13 cellular contexts compared by ENCODE assay signal in genomic region chr1:159781992-159782391, GRCh38. TPM values are rescaled to one million over a fixed set of nuclear protein-coding genes. Genes with fewer than 3 reads are reported as not detected.
A peak's percentile ranks its signal among the peaks of the same experiment; 100 is the strongest.
DNase-seq lines count a peak whose midpoint lies in the region; ATAC-seq and TF ChIP-seq lines count a peak whose summit lies in the region.
"Had no signal": no experiment of that assay in that cellular context is flagged by ENCODE, and none has a peak within 500 bp of the region (broad histone marks: within the 10 kb centered on the region; RNA-seq: fewer than 3 reads in every experiment).

No MANE protein-coding gene starts in this region.

- peaks cover 0 to 30% (median 3%) of the 10 kb centered on the region in 3 donors for H3K4me1 ChIP-seq in gastroesophageal sphincter
- peaks cover 52% of the 10 kb centered on the region for H3K4me1 ChIP-seq in skeletal muscle satellite cell (ENCODE audit: control insufficient read depth, insufficient read depth, low read length)

- peak overlapping the region; percentile 80 for H3K4me3 Mint-ChIP-seq in activated CD4-positive, alpha-beta T cell treated with anti-CD3 and anti-CD28 coated beads, Interleukin-2, amount 10 ng/mL, durations not matched to agents 24 days and 14 days
- peak overlapping the region; percentile 79 for H3K4me3 Mint-ChIP-seq in activated T-helper 17 cell treated with anti-CD3 and anti-CD28 coated beads, Interleukin-2, amount 50 U/mL, for 72 hours

- H3K4me3 ChIP-seq in gastroesophageal sphincter (peak overlapping the region in 1 of 2 donors; percentile 78), skeletal muscle satellite cell (ENCODE audit: low read length) (peak overlapping the region; percentile 83)

- POLR2A ChIA-PET in HEK293T (lab: Yijun Ruan, JAX): no interaction called here

- H3K9me3 Mint-ChIP-seq in activated CD4-positive, alpha-beta T cell treated with anti-CD3 and anti-CD28 coated beads, Interleukin-2, amount 10 ng/mL, durations not matched to agents 24 days and 14 days: no peaks in the 10 kb centered on the region
- no peaks in the 10 kb centered on the region for H3K9me3 Mint-ChIP-seq in activated T-helper 17 cell treated with anti-CD3 and anti-CD28 coated beads, Interleukin-2, amount 50 U/mL, for 72 hours

- peaks cover 7% of the 10 kb centered on the region for H3K4me1 Mint-ChIP-seq in activated CD4-positive, alpha-beta T cell treated with anti-CD3 and anti-CD28 coated beads, Interleukin-2, amount 10 ng/mL, durations not matched to agents 24 days and 14 days
- H3K4me1 Mint-ChIP-seq in activated T-helper 17 cell treated with anti-CD3 and anti-CD28 coated beads, Interleukin-2, amount 50 U/mL, for 72 hours: peaks cover 3% of the 10 kb centered on the region

- H3K27me3 ChIP-seq in gastroesophageal sphincter (no peaks in the 10 kb centered on the region), skeletal muscle satellite cell (ENCODE audit: control insufficient read depth, insufficient read depth, low read length) (no peaks in the 10 kb centered on the region)
- H3K27me3 ChIP-seq: spleen had no signal

- TF ChIP-seq CTCF in gastroesophageal sphincter (IDR thresholded peaks at IDR 0.05): no peak

- ATAC-seq in activated T-helper 17 cell treated with anti-CD3 and anti-CD28 coated beads, Interleukin-2, amount 50 U/mL, for 72 hours (replicated peaks): no peak
- ATAC-seq in gastroesophageal sphincter (no peak), HG03039 (IDR thresholded peaks at IDR 0.05; ENCODE audit: unreplicated experiment) (no peak)

- no peak overlapping the region for H3K27ac Mint-ChIP-seq in activated CD4-positive, alpha-beta T cell treated with anti-CD3 and anti-CD28 coated beads, Interleukin-2, amount 10 ng/mL, durations not matched to agents 24 days and 14 days
- H3K27ac Mint-ChIP-seq in activated T-helper 17 cell treated with anti-CD3 and anti-CD28 coated beads, Interleukin-2, amount 50 U/mL, for 72 hours: peak overlapping the region; percentile 70

- no peak for DNase-seq in activated CD4-positive, alpha-beta T cell treated with anti-CD3 and anti-CD28 coated beads, Interleukin-2, amount 10 ng/mL, durations not matched to agents 24 days and 14 days
- no peak for DNase-seq in activated CD4-positive, alpha-beta T cell treated with anti-CD3 and anti-CD28 coated beads for 4 hours
- DNase-seq in HEK293T (ENCODE audit: extremely low spot score) (no peak), NCI-H2196 (lab: John Stamatoyannopoulos, UW; ENCODE audit: unreplicated experiment) (no peak)
- DNase-seq: activated CD8-positive, alpha-beta memory T cell treated with anti-CD3 and anti-CD28 coated beads, Interleukin-2, amount 50 U/mL, for 48 hours; GDM1; NCI-H345; spleen had no signal

- intact Hi-C loops in activated CD4-positive, alpha-beta T cell treated with anti-CD3 and anti-CD28 coated beads, Interleukin-2, amount 10 ng/mL, durations not matched to agents 24 days and 14 days (cut with micrococcal nuclease): loop anchor here (5.0 kb wide), 2 partner anchors 225 to 320 kb away; no protein-coding TSS in a partner anchor

- TF ChIP-seq EP300 in gastroesophageal sphincter (IDR thresholded peaks at IDR 0.05): no peak

- H3K9me3 ChIP-seq in gastroesophageal sphincter (no peaks in the 10 kb centered on the region), skeletal muscle satellite cell (replicated peaks; ENCODE audit: low read length) (no peaks in the 10 kb centered on the region)
- H3K9me3 ChIP-seq: spleen had no signal

- WGBS in gastroesophageal sphincter (ENCODE audit: low coverage in 1 of 2), 2 donors: 33 to 98% methylated on average over 1 to 9 of the region's 12 CpGs

- peaks cover 21% of the 10 kb centered on the region for H3K27me3 Mint-ChIP-seq in activated CD4-positive, alpha-beta T cell treated with anti-CD3 and anti-CD28 coated beads, Interleukin-2, amount 10 ng/mL, durations not matched to agents 24 days and 14 days
- no peaks in the 10 kb centered on the region for H3K27me3 Mint-ChIP-seq in activated T-helper 17 cell treated with anti-CD3 and anti-CD28 coated beads, Interleukin-2, amount 50 U/mL, for 72 hours

- H3K4me2 ChIP-seq in skeletal muscle satellite cell (ENCODE audit: low read length): peak overlapping the region; percentile 87

- no peaks in the 10 kb centered on the region for H3K36me3 Mint-ChIP-seq in activated CD4-positive, alpha-beta T cell treated with anti-CD3 and anti-CD28 coated beads, Interleukin-2, amount 10 ng/mL, durations not matched to agents 24 days and 14 days (ENCODE audit: low read depth)
- H3K36me3 Mint-ChIP-seq in activated T-helper 17 cell treated with anti-CD3 and anti-CD28 coated beads, Interleukin-2, amount 50 U/mL, for 72 hours (ENCODE audit: low read depth): no peaks in the 10 kb centered on the region

- CTCF ChIA-PET in HEK293T (lab: Yijun Ruan, JAX): interaction anchor here (0.9 kb wide), 1 partner anchor 27 kb away, joined by 3 read pairs; no protein-coding TSS in a partner anchor

- peak overlapping the region in 3 of 4 donors; percentile 86 to 91 (median 87) for H3K27ac ChIP-seq in gastroesophageal sphincter

- TF ChIP-seq POLR2A in gastroesophageal sphincter (IDR thresholded peaks at IDR 0.05): no peak

- H3K9ac ChIP-seq in skeletal muscle satellite cell (ENCODE audit: low read depth, low read length): peak overlapping the region; percentile 78

- H3K36me3 ChIP-seq in gastroesophageal sphincter (no peaks in the 10 kb centered on the region), skeletal muscle satellite cell (ENCODE audit: insufficient read depth, low read length) (no peaks in the 10 kb centered on the region)

TF ChIP-seq in HEK293T, 16 proteins besides CTCF, POLR2A, EP300 and RAD21:
- TF ChIP-seq ELF4 (IDR thresholded peaks at IDR 0.05) (no peak), LEF1 (IDR thresholded peaks at IDR 0.05; ENCODE audit: borderline replicate concordance) (no peak), NFRKB (IDR thresholded peaks at IDR 0.05) (no peak), ARNT (IDR thresholded peaks at IDR 0.05) (no peak)

RNA-seq across cellular contexts. Expression of gene DUSP23, which starts 1.2 kb away (rescaled TPM):
- 30.9 and 33.0 TPM in 2 replicates for total RNA-seq in activated CD4-positive, alpha-beta T cell treated with anti-CD3 and anti-CD28 coated beads, Interleukin-2, amount 10 ng/mL, durations not matched to agents 24 days and 14 days
- total RNA-seq in activated T-helper 17 cell treated with anti-CD3 and anti-CD28 coated beads, Interleukin-2, amount 50 U/mL, for 72 hours: 10 to 100 TPM; 17.7 to 26.5 TPM
- total RNA-seq in gastroesophageal sphincter: 10 to 100 TPM; 45.9 to 64.3 (median 56.4) TPM
- total RNA-seq in skeletal muscle satellite cell (2012; rRNA removed): 23.8 and 38.9 TPM in 2 replicates
- total RNA-seq: HT1080 had no signal

RNA-seq across cellular contexts. Expression of gene FCRL6, which starts 20.2 kb away (rescaled TPM):
- not detected in 2 replicates for total RNA-seq in activated CD4-positive, alpha-beta T cell treated with anti-CD3 and anti-CD28 coated beads, Interleukin-2, amount 10 ng/mL, durations not matched to agents 24 days and 14 days
- total RNA-seq in activated T-helper 17 cell treated with anti-CD3 and anti-CD28 coated beads, Interleukin-2, amount 50 U/mL, for 72 hours: not detected
- total RNA-seq in gastroesophageal sphincter: 1 to 10 TPM in 1 of 4 donors, under 1 TPM in 2, not detected in 1; 0.62 to 1.9 (median 0.94) TPM
- not detected in 2 replicates for total RNA-seq in skeletal muscle satellite cell (2012; rRNA removed)

RNA-seq across cellular contexts. Expression of gene SLAMF8, which starts 44.7 kb away (rescaled TPM):
- 1.1 and 1.2 TPM in 2 replicates for total RNA-seq in activated CD4-positive, alpha-beta T cell treated with anti-CD3 and anti-CD28 coated beads, Interleukin-2, amount 10 ng/mL, durations not matched to agents 24 days and 14 days
- total RNA-seq in activated T-helper 17 cell treated with anti-CD3 and anti-CD28 coated beads, Interleukin-2, amount 50 U/mL, for 72 hours: 1 to 10 TPM in 1 of 2 donors, under 1 TPM in 1; 0.30 to 1.2 TPM
- 1 to 10 TPM in 3 of 4 donors, not detected in 1; 1.4 to 4.3 (median 4.2) TPM for total RNA-seq in gastroesophageal sphincter
- total RNA-seq in skeletal muscle satellite cell (2012; rRNA removed): under 0.01 TPM in 1 of 2 replicates, not detected in the other
